In the genomic region with DNA sequence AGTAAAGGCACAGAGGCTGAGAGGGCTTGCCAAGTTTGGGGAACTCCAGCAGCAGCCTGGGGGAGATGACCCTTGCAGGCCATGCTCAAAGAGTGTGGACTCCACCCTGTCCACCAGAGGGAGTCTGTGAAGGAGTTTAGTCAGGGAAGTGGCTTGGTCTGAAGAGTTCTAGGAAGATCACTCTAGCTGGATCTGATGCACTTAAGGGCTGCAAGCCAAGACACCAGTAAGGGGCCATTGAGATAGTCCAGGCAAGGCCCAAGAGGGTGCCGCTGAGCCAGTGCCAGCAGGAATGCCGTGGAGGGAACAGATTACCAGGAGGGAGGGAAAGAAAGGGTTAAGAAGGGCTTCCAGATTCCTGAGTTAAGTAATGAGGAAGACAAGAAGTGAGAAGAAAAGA, we compare ENCODE assay signal across 7 cellular contexts.
DNase-seq lines count a peak whose midpoint lies in the region; ATAC-seq and TF ChIP-seq lines count a peak whose summit lies in the region.

No MANE protein-coding gene starts in this region.

- ATAC-seq in GM19372 (IDR thresholded peaks at IDR 0.05; ENCODE audit: low read depth, unreplicated experiment) (peak; percentile 81), HG03432 (IDR thresholded peaks at IDR 0.05; ENCODE audit: unreplicated experiment) (peak; percentile 75)

- no peak overlapping the region for H3K27ac ChIP-seq in RWPE1

- CTCF ChIA-PET in RWPE1 (lab: Yijun Ruan, JAX) = interaction anchor here (0.5 to 2.1 kb wide), 6 partner anchors 12 to 657 kb away, joined by 3 to 6 read pairs (median 4); no protein-coding TSS in a partner anchor

- TF ChIP-seq CTCF in RWPE1 (conservative IDR thresholded peaks at IDR 0.05; ENCODE audit: low read depth) (peak; percentile 55), astrocyte of the spinal cord (IDR thresholded peaks at IDR 0.05; ENCODE audit: low read depth, low read length) (peak; percentile 91)

- in situ Hi-C loops in astrocyte of the spinal cord (cut with HindIII; ENCODE audit: low sequenced_read_pairs) = no loop called here

- H3K4me3 ChIP-seq in astrocyte of the spinal cord (ENCODE audit: low read depth, low read length) = no peak overlapping the region

- DNase-seq in ELR (ENCODE audit: low read depth) (peak; percentile 77), RWPE1 (ENCODE audit: low spot score) (peak; percentile 63), astrocyte of the spinal cord (ENCODE audit: low read depth, low spot score) (peak; percentile 74), iris pigment epithelial cell (ENCODE audit: low read depth) (peak; percentile 80)
- DNase-seq in stimulated activated CD4-positive, alpha-beta T cell treated with anti-CD3 and anti-CD28 coated beads, Interleukin-4, amount 100 ng/mL, for 1 hour = peak; percentile 21

- POLR2A ChIA-PET in RWPE1 (lab: Yijun Ruan, JAX; ENCODE audit: low non-redundant PET) = no interaction called here

Comparison
In these comparisons a context has a peak if more than half of its experiments do, and no peak if none do; other contexts are left out.
1. DNase-seq: peak in every context shown above with its lines; median percentile 80 in iris pigment epithelial cell; 77 in ELR; 74 in astrocyte of the spinal cord; 63 in RWPE1; 21 in stimulated activated CD4-positive, alpha-beta T cell treated with anti-CD3 and anti-CD28 coated beads, Interleukin-4, amount 100 ng/mL, for 1 hour.